In genomic region chr7:110839866-110840265, GRCh38 we compare ENCODE assay signal across 10 cellular contexts.
A peak's percentile ranks its signal among the peaks of the same experiment; 100 is the strongest.
DNase-seq lines count a peak whose midpoint lies in the region; ATAC-seq and TF ChIP-seq lines count a peak whose summit lies in the region.
"Had no signal": no experiment of that assay in that cellular context is flagged by ENCODE, and none has a peak within 500 bp of the region (broad histone marks: within the 10 kb centered on the region; RNA-seq: fewer than 3 reads in every experiment).

No MANE protein-coding gene starts in this region.

- DNase-seq in AG09319 (ENCODE audit: extremely low read depth, low read depth) (peak; percentile 0), Kasumi-1 (lab: John Stamatoyannopoulos, UW) (peak; percentile 45 to 61), SJCRH30 (peak; percentile 75 to 90), heart right ventricle (peak in 1 of 2 donors; percentile 32)
- DNase-seq in activated CD8-positive, alpha-beta memory T cell treated with anti-CD3 and anti-CD28 coated beads for 24 hours: no peak
- no peak for DNase-seq in stimulated activated naive CD4-positive, alpha-beta T cell treated with Interleukin-2 at 50 U/mL for 16 hours (lab: John Stamatoyannopoulos, UW)
- DNase-seq: CD4-positive, CD25-positive, alpha-beta regulatory T cell; pancreas had no signal

- intact Hi-C loops in heart right ventricle (cut with DNase I): no loop called here

- ATAC-seq in heart right ventricle (peak in 1 of 8 donors; percentile 37), GM18517 (IDR thresholded peaks at IDR 0.05; ENCODE audit: unreplicated experiment) (no peak), GM19452 (IDR thresholded peaks at IDR 0.05; ENCODE audit: unreplicated experiment) (no peak)
- ATAC-seq: pancreas had no signal

- H3K36me3 ChIP-seq in SJCRH30 (no peaks in the 10 kb centered on the region), heart right ventricle (no peaks in the 10 kb centered on the region)
- H3K36me3 ChIP-seq: pancreas had no signal

- no peaks in the 10 kb centered on the region; the same call in 1 of the 2 replicates for H3K4me1 ChIP-seq in SJCRH30
- H3K4me1 ChIP-seq in heart right ventricle: peaks cover 0 to 4% (median 0%) of the 10 kb centered on the region in 9 donors
- H3K4me1 ChIP-seq: pancreas had no signal

- H3K9me3 ChIP-seq in SJCRH30 (replicated peaks): no peaks in the 10 kb centered on the region
- no peaks in the 10 kb centered on the region for H3K9me3 ChIP-seq in heart right ventricle
- H3K9me3 ChIP-seq: pancreas had no signal

- H3K27me3 ChIP-seq in SJCRH30 (no peaks in the 10 kb centered on the region), heart right ventricle (no peaks in the 10 kb centered on the region)
- H3K27me3 ChIP-seq: pancreas had no signal

- TF ChIP-seq CTCF in AG09319 (IDR thresholded peaks at IDR 0.05; ENCODE audit: low read depth, low read length) (peak; percentile 4; the same call in 1 of the 2 replicates), heart right ventricle (IDR thresholded peaks at IDR 0.05) (peak in 5 of 9 donors; percentile 19 to 33 (median 32))

- H3K27ac ChIP-seq in SJCRH30: no peak overlapping the region
- no peak overlapping the region for H3K27ac ChIP-seq in heart right ventricle
- H3K27ac ChIP-seq: pancreas had no signal

- 46 to 52% methylated on average over 5 of the region's 5 CpGs for WGBS in heart right ventricle, 2 donors

- H3K4me3 ChIP-seq in SJCRH30 (no peak overlapping the region), heart right ventricle (no peak overlapping the region)
- H3K4me3 ChIP-seq: pancreas had no signal

Comparison
In these comparisons a context has a peak if more than half of its experiments do, and no peak if none do; other contexts are left out.
1. DNase-seq: peak in AG09319 (single experiment), Kasumi-1 (2 of 2) and SJCRH30 (2 of 2); none in activated CD8-positive, alpha-beta memory T cell treated with anti-CD3 and anti-CD28 coated beads for 24 hours (single experiment) and stimulated activated naive CD4-positive, alpha-beta T cell treated with Interleukin-2 at 50 U/mL for 16 hours (single experiment).